Comparison of ENCODE assay signal across 9 cellular contexts in genomic region chr1:157377216-157377821, GRCh38.
DNase-seq lines count a peak whose midpoint lies in the region; ATAC-seq, FAIRE-seq and TF ChIP-seq lines count a peak whose summit lies in the region.
"Had no signal": no experiment of that assay in that cellular context is flagged by ENCODE, and none has a peak within 500 bp of the region (broad histone marks: within the 10 kb centered on the region; RNA-seq: fewer than 3 reads in every experiment).

No MANE protein-coding gene starts in this region.

- peak; percentile 83 for TF ChIP-seq RAD21 in HCT116 (IDR thresholded peaks at IDR 0.05; ENCODE audit: low read depth)

- H3K9me3 ChIP-seq in HCT116 (ENCODE audit: control insufficient read depth in 1 of 2, insufficient read depth in 1 of 2, low read depth in 1 of 2, low read length in 2 of 2), result no peaks in the 10 kb centered on the region

- POLR2A ChIA-PET in HCT116 (lab: Charles Lee), result no interaction called here

- no peaks in the 10 kb centered on the region for H3K9me2 ChIP-seq in HCT116 (ENCODE audit: insufficient read depth)

- peak; percentile 81 for DNase-seq in DMS53 (lab: John Stamatoyannopoulos, UW)
- DNase-seq in HCT116 (ENCODE audit: low read depth, low spot score), result peak; percentile 28
- peak; percentile 78 for DNase-seq in OCI-M1 (lab: John Stamatoyannopoulos, UW)
- DNase-seq in epithelial cell of proximal tubule (ENCODE audit: low read depth), result no peak
- DNase-seq in progenitor cell of endocrine pancreas (ENCODE audit: low spot score, unreplicated experiment), result peak; percentile 49
- no peak for DNase-seq in effector CD4-positive, alpha-beta T cell
- DNase-seq in H54 (ENCODE audit: insufficient read length, low spot score), result no peak

- no peak overlapping the region for H3K4me3 Mint-ChIP-seq in progenitor cell of endocrine pancreas (ENCODE audit: low read depth)

- no peak overlapping the region for H3K27ac ChIP-seq in HCT116 (ENCODE audit: low read depth, low read length)
- H3K27ac ChIP-seq: skin epidermis had no signal

- intact Hi-C loops in HCT116 (cut with micrococcal nuclease), result loop anchor here (1.0 to 5.0 kb wide), 4 partner anchors 112 to 747 kb away; no protein-coding TSS in a partner anchor

- peaks cover 3% of the 10 kb centered on the region for H3K4me1 Mint-ChIP-seq in progenitor cell of endocrine pancreas (ENCODE audit: low read depth)

- RAD21 ChIA-PET in HCT116 (lab: Charles Lee; ENCODE audit: low non-redundant PET in 1 of 2, low total read pairs in 2 of 2, uncharacterized antibody in 2 of 2, unreplicated experiment in 2 of 2), result no interaction called here

- H3K9ac ChIP-seq in HCT116 (ENCODE audit: low read length), result no peak overlapping the region

- H3K9me3 Mint-ChIP-seq in progenitor cell of endocrine pancreas (ENCODE audit: low read depth), result no peaks in the 10 kb centered on the region

- H3K27me3 ChIP-seq in HCT116 (ENCODE audit: insufficient read depth, low read length), result peaks cover 20% of the 10 kb centered on the region; the same call in 1 of the 2 replicates

- no peaks in the 10 kb centered on the region for H3K36me3 ChIP-seq in HCT116 (ENCODE audit: control insufficient read depth in 1 of 2, insufficient read depth in 2 of 2, low read length in 2 of 2)

- no peak overlapping the region for H3K27ac Mint-ChIP-seq in progenitor cell of endocrine pancreas

- CTCF ChIA-PET in HCT116 (lab: Charles Lee), result interaction anchor here (0.7 to 1.3 kb wide), 3 partner anchors 10 to 128 kb away, joined by 3 to 6 read pairs (median 4); no protein-coding TSS in a partner anchor

- TF ChIP-seq CTCF in HCT116 (IDR thresholded peaks at IDR 0.05 in 2 of 3, conservative IDR thresholded peaks at IDR 0.05 in 1 of 3; ENCODE audit: borderline replicate concordance in 1 of 3, insufficient read depth in 1 of 3, low read depth in 2 of 3, low read length in 2 of 3) (peak; percentile 76 to 83 (median 82)), epithelial cell of proximal tubule (conservative IDR thresholded peaks at IDR 0.05; ENCODE audit: low read depth, low read length) (peak; percentile 83), progenitor cell of endocrine pancreas (IDR thresholded peaks at IDR 0.05; ENCODE audit: unreplicated experiment) (peak; percentile 61)

- peak overlapping the region; percentile 35 for H3K4me2 ChIP-seq in HCT116 (ENCODE audit: low read length)

- H3K79me2 ChIP-seq in HCT116 (ENCODE audit: insufficient read depth, low read length), result no peaks in the 10 kb centered on the region

- peak overlapping the region; percentile 92 for H2AFZ ChIP-seq in HCT116 (ENCODE audit: low read depth, low read length, poor library complexity, severe bottlenecking)

- ATAC-seq in HCT116 (peak; percentile 96), GM18873 (IDR thresholded peaks at IDR 0.05; ENCODE audit: low FRiP score, unreplicated experiment) (no peak)

- no TSS peak for BruUV-seq in HCT116 (replicated peaks; lab: Mats Ljungman, UMichigan)

- H3K4me3 ChIP-seq in HCT116 (replicated peaks in 1 of 2; ENCODE audit: low read depth in 1 of 2, low read length in 2 of 2) (no peak overlapping the region), epithelial cell of proximal tubule (ENCODE audit: low read depth, low read length) (no peak overlapping the region)
- H3K4me3 ChIP-seq: skin epidermis had no signal

- no peak for FAIRE-seq in H54 (lab: Jason Lieb, UNC)

- peaks cover 0 to 8% of the 10 kb centered on the region in 2 experiments; a peak in 2 of 4 replicates for H3K4me1 ChIP-seq in HCT116 (ENCODE audit: control insufficient read depth in 1 of 2, insufficient read depth in 2 of 2, low read length in 2 of 2)

- peaks cover 15% of the 10 kb centered on the region for H3K27me3 Mint-ChIP-seq in progenitor cell of endocrine pancreas

- no peaks in the 10 kb centered on the region for H3K36me3 Mint-ChIP-seq in progenitor cell of endocrine pancreas (ENCODE audit: insufficient read depth)

- H4K20me1 ChIP-seq in HCT116 (ENCODE audit: insufficient read depth), result no peaks in the 10 kb centered on the region

- no peak for TF ChIP-seq POLR2A in HCT116 (IDR thresholded peaks at IDR 0.05; ENCODE audit: borderline replicate concordance, extremely low read depth, insufficient read depth, insufficient read length)
- TF ChIP-seq POLR2A in H54 (IDR thresholded peaks at IDR 0.05; ENCODE audit: low read depth, low read length), result no peak

TF ChIP-seq in HCT116, 20 proteins besides CTCF, POLR2A, EP300 and RAD21:
- TF ChIP-seq SP1 (IDR thresholded peaks at IDR 0.05; ENCODE audit: low read depth) (no peak), ZFX (IDR thresholded peaks at IDR 0.05) (no peak)

Comparison
In these comparisons a context has a peak if more than half of its experiments do, and no peak if none do; other contexts are left out.
1. DNase-seq: peak in DMS53 (single experiment), HCT116 (single experiment), OCI-M1 (single experiment) and progenitor cell of endocrine pancreas (single experiment); none in epithelial cell of proximal tubule (single experiment), effector CD4-positive, alpha-beta T cell (single experiment) and H54 (single experiment).
2. Peak in every context shown above with its lines, with median percentiles within 50 percentile points of each other: CTCF ChIP-seq.